In genomic region chr7:157335991-157336382, GRCh38 we compare ENCODE assay signal across 8 cellular contexts. TPM values are rescaled to one million over a fixed set of nuclear protein-coding genes. Genes with fewer than 3 reads are reported as not detected.
DNase-seq lines count a peak whose midpoint lies in the region; ATAC-seq, FAIRE-seq and TF ChIP-seq lines count a peak whose summit lies in the region.

No MANE protein-coding gene starts in this region.

- H3K4me3 Mint-ChIP-seq in activated CD8-positive, alpha-beta T cell treated with anti-CD3 and anti-CD28 coated beads, Interleukin-2, amount 10 ng/mL, durations not matched to agents 7 days and 5 days: peak overlapping the region; percentile 94

- peaks cover 24% of the 10 kb centered on the region for H3K36me3 Mint-ChIP-seq in activated CD8-positive, alpha-beta T cell treated with anti-CD3 and anti-CD28 coated beads, Interleukin-2, amount 10 ng/mL, durations not matched to agents 7 days and 5 days (ENCODE audit: low read depth)

- no peak for TF ChIP-seq CTCF in hepatocyte (IDR thresholded peaks at IDR 0.05; ENCODE audit: poor library complexity)

- H3K27ac ChIP-seq in GM23248: peak overlapping the region; percentile 86
- peak overlapping the region; percentile 99 for H3K27ac ChIP-seq in hepatocyte
- H3K27ac ChIP-seq in small intestine (ENCODE audit: low read depth in 1 of 2, low read length in 1 of 2): peak overlapping the region; percentile 81 to 97

- FAIRE-seq in small intestine (lab: Jason Lieb, UNC): no peak

- no peaks in the 10 kb centered on the region for H3K9me3 Mint-ChIP-seq in activated CD8-positive, alpha-beta T cell treated with anti-CD3 and anti-CD28 coated beads, Interleukin-2, amount 10 ng/mL, durations not matched to agents 7 days and 5 days (ENCODE audit: insufficient read depth)

- H3K9me2 ChIP-seq in GM23248 (ENCODE audit: insufficient read depth) (no peaks in the 10 kb centered on the region), hepatocyte (replicated peaks; ENCODE audit: insufficient read depth) (no peaks in the 10 kb centered on the region)

- H2AFZ ChIP-seq in GM23248 (peak overlapping the region; percentile 83), hepatocyte (peak overlapping the region; percentile 99)

- POLR2A ChIA-PET in activated CD8-positive, alpha-beta T cell treated with anti-CD3 and anti-CD28 coated beads, Interleukin-2, amount 10 ng/mL, durations not matched to agents 7 days and 5 days (lab: Charles Lee): interaction anchor here (4.4 kb wide), 1 partner anchor 34 kb away, joined by 30 read pairs; no protein-coding TSS in a partner anchor

- H4K20me1 ChIP-seq in GM23248 (ENCODE audit: insufficient read depth) (peaks cover 8% of the 10 kb centered on the region; the same call in 1 of the 2 replicates), hepatocyte (ENCODE audit: insufficient read depth, poor library complexity, severe bottlenecking) (peaks cover 36% of the 10 kb centered on the region)

- H3K4me2 ChIP-seq in GM23248 (ENCODE audit: unreplicated experiment): peak overlapping the region; percentile 76
- peak overlapping the region; percentile 92 for H3K4me2 ChIP-seq in hepatocyte

- CTCF ChIA-PET in activated CD8-positive, alpha-beta T cell treated with anti-CD3 and anti-CD28 coated beads, Interleukin-2, amount 10 ng/mL, durations not matched to agents 7 days and 5 days (lab: Charles Lee): interaction anchor here (1.9 kb wide), 1 partner anchor 51 kb away, joined by 5 read pairs; no protein-coding TSS in a partner anchor

- H3K79me2 ChIP-seq in GM23248 (ENCODE audit: insufficient read depth) (peaks cover 44% of the 10 kb centered on the region), hepatocyte (peaks cover 37% of the 10 kb centered on the region)

- H3K27me3 ChIP-seq in GM23248 (replicated peaks; ENCODE audit: insufficient read depth) (no peaks in the 10 kb centered on the region), hepatocyte (no peaks in the 10 kb centered on the region), small intestine (ENCODE audit: control insufficient read depth in 2 of 2, insufficient read depth in 2 of 2, low read length in 2 of 2) (no peaks in the 10 kb centered on the region)

- no peak for ATAC-seq in activated CD8-positive, alpha-beta T cell treated with anti-CD3 and anti-CD28 coated beads, Interleukin-2, amount 10 ng/mL, durations not matched to agents 7 days and 5 days
- no peak for ATAC-seq in GM18909 (IDR thresholded peaks at IDR 0.05; ENCODE audit: poor library complexity, unreplicated experiment)

- H3K27me3 Mint-ChIP-seq in activated CD8-positive, alpha-beta T cell treated with anti-CD3 and anti-CD28 coated beads, Interleukin-2, amount 10 ng/mL, durations not matched to agents 7 days and 5 days (ENCODE audit: low read depth): peaks cover 26% of the 10 kb centered on the region

- H3K9ac ChIP-seq in GM23248: peak overlapping the region; percentile 89

- DNase-seq in GM23248 (no peak), hepatocyte (ENCODE audit: low spot score) (no peak), small intestine (no peak), iPS-NIHi7 (ENCODE audit: extremely low spot score) (no peak), AML-193 (lab: John Stamatoyannopoulos, UW) (no peak), NCI-H146 treated with DMSO at 0.1 percent for 48 hours (lab: John Stamatoyannopoulos, UW; ENCODE audit: unreplicated experiment) (no peak)
- DNase-seq in activated CD8-positive, alpha-beta T cell treated with anti-CD3 and anti-CD28 coated beads, Interleukin-2, amount 10 ng/mL, durations not matched to agents 7 days and 5 days: no peak

- H3K36me3 ChIP-seq in GM23248 (ENCODE audit: low read depth) (no peaks in the 10 kb centered on the region), hepatocyte (replicated peaks; ENCODE audit: insufficient read depth, low read depth) (no peaks in the 10 kb centered on the region), small intestine (ENCODE audit: control insufficient read depth in 2 of 2, insufficient read depth in 2 of 2, low read length in 2 of 2) (no peaks in the 10 kb centered on the region)

- H3K4me1 Mint-ChIP-seq in activated CD8-positive, alpha-beta T cell treated with anti-CD3 and anti-CD28 coated beads, Interleukin-2, amount 10 ng/mL, durations not matched to agents 7 days and 5 days (ENCODE audit: low read depth): peaks cover 32% of the 10 kb centered on the region

- in situ Hi-C loops in GM23248 (cut with MboI): no loop called here

- peak overlapping the region; percentile 99 for H3K27ac Mint-ChIP-seq in activated CD8-positive, alpha-beta T cell treated with anti-CD3 and anti-CD28 coated beads, Interleukin-2, amount 10 ng/mL, durations not matched to agents 7 days and 5 days

- H3K4me1 ChIP-seq in GM23248 (ENCODE audit: insufficient read depth) (peaks cover 24% of the 10 kb centered on the region), hepatocyte (ENCODE audit: insufficient read depth) (peaks cover 10% of the 10 kb centered on the region), small intestine (ENCODE audit: control insufficient read depth in 2 of 2, insufficient read depth in 1 of 2, low read depth in 1 of 2, low read length in 1 of 2) (peaks cover 4 to 15% of the 10 kb centered on the region in 2 donors)

- 17 to 23% methylated on average over 11 of the region's 11 CpGs for WGBS in GM23248 (ENCODE audit: low coverage in 1 of 2, low lambda C conversion rate in 2 of 2, missing lambda C conversion rate in 2 of 2), 2 experiments
- 52% methylated on average over 11 of the region's 11 CpGs for WGBS in hepatocyte (ENCODE audit: low lambda C conversion rate, missing lambda C conversion rate)
- 51 to 69% (median 62%) methylated on average over 11 of the region's 11 CpGs for WGBS in small intestine, 3 donors

- H3K4me3 ChIP-seq in GM23248: peak overlapping the region; percentile 94
- H3K4me3 ChIP-seq in hepatocyte: peak overlapping the region; percentile 62
- H3K4me3 ChIP-seq in small intestine (ENCODE audit: low read depth in 1 of 2, low read length in 2 of 2): peak overlapping the region; percentile 75 to 86

- H3F3A ChIP-seq in GM23248 (ENCODE audit: insufficient read depth): peaks cover 22% of the 10 kb centered on the region

- H3K9me3 ChIP-seq in GM23248 (ENCODE audit: low read depth) (no peaks in the 10 kb centered on the region), hepatocyte (ENCODE audit: low read depth) (no peaks in the 10 kb centered on the region), small intestine (ENCODE audit: control insufficient read depth, low read depth) (no peaks in the 10 kb centered on the region)

RNA-seq across cellular contexts. Expression of gene DNAJB6, which starts 0.8 kb away (rescaled TPM):
- 139 and 149 TPM in 2 replicates for total RNA-seq in GM23248 (2014; rRNA removed; shearing (Covaris generic))
- polyA plus RNA-seq in GM23248 (2016; fragmentation: Nextera tagmentation; extraction: Ambion mirVana) (187 and 195 TPM in 2 replicates), hepatocyte (106 and 110 TPM in 2 replicates), small intestine (10 to 100 TPM; 61.7 to 72.0 (median 61.9) TPM)
- total RNA-seq in activated CD8-positive, alpha-beta T cell treated with anti-CD3 and anti-CD28 coated beads, Interleukin-2, amount 10 ng/mL, durations not matched to agents 7 days and 5 days: 10 to 100 TPM; 69.3 to 74.9 TPM
- 92.2 and 118 TPM in 2 replicates for total RNA-seq in hepatocyte
